2 cellular contexts compared by ENCODE assay signal in the genomic region with DNA sequence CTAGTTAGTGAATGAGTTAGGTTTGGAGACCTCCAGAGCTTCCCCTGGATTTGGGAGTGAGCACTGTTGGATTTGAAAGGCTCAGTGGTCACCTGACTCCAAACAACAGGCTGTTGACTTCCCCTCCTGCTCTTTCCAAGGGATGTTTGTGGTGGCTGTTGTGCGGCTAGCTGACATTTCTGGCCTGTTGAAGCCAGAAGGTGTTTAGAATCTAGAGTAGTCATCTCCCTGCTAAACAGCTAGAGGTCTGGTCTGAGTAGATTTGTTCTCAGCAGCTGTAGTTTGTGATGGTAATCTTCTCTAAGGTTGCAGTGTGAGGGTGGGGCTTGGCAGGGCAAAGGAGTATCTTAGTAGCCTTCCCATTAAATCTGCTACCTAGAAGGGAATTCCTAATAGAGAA.
A peak's percentile ranks its signal among the peaks of the same experiment; 100 is the strongest.
TF ChIP-seq lines count a peak whose summit lies in the region.

No MANE protein-coding gene starts in this region.

TF ChIP-seq in IMR-90, 13 proteins besides CTCF, POLR2A, EP300 and RAD21:
- no peak for TF ChIP-seq MAZ (IDR thresholded peaks at IDR 0.05; ENCODE audit: borderline replicate concordance, low read depth, low read length)
- TF ChIP-seq MAFK (IDR thresholded peaks at IDR 0.05; ENCODE audit: low read depth, low read length) = no peak
- no peak for TF ChIP-seq ELK1 (IDR thresholded peaks at IDR 0.05; ENCODE audit: borderline replicate concordance, low read depth, low read length)
- no peak for TF ChIP-seq FOS (IDR thresholded peaks at IDR 0.05; ENCODE audit: low read depth, low read length)
- TF ChIP-seq RFX5 (IDR thresholded peaks at IDR 0.05; ENCODE audit: low read depth, low read length) = no peak
- TF ChIP-seq BHLHE40 (IDR thresholded peaks at IDR 0.05; ENCODE audit: low read depth, low read length) = no peak
- TF ChIP-seq, protein P1, sequence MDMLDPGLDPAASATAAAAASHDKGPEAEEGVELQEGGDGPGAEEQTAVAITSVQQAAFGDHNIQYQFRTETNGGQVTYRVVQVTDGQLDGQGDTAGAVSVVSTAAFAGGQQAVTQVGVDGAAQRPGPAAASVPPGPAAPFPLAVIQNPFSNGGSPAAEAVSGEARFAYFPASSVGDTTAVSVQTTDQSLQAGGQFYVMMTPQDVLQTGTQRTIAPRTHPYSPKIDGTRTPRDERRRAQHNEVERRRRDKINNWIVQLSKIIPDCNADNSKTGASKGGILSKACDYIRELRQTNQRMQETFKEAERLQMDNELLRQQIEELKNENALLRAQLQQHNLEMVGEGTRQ (IDR thresholded peaks at IDR 0.05; ENCODE audit: low read depth, low read length) = no peak
- no peak for TF ChIP-seq CHD1 (IDR thresholded peaks at IDR 0.05; ENCODE audit: low read depth, low read length)
- TF ChIP-seq NFE2L2 (IDR thresholded peaks at IDR 0.05; ENCODE audit: low read depth, low read length) = no peak
- TF ChIP-seq RCOR1 (IDR thresholded peaks at IDR 0.05; ENCODE audit: insufficient replicate concordance, low read length) = no peak
- TF ChIP-seq SMC3 (IDR thresholded peaks at IDR 0.05; ENCODE audit: low read depth, low read length) = no peak
- no peak for TF ChIP-seq MXI1 (IDR thresholded peaks at IDR 0.05; ENCODE audit: borderline replicate concordance, low read depth, low read length)
- TF ChIP-seq CEBPB (IDR thresholded peaks at IDR 0.05; ENCODE audit: low read depth, low read length) = no peak

TF ChIP-seq in H1, 55 proteins besides CTCF, POLR2A, EP300 and RAD21:
- TF ChIP-seq KDM5A (IDR thresholded peaks at IDR 0.05; ENCODE audit: low read length) (no peak), TAF1 (IDR thresholded peaks at IDR 0.05; ENCODE audit: low read depth, low read length) (no peak), GABPA (IDR thresholded peaks at IDR 0.05; ENCODE audit: borderline replicate concordance, insufficient read depth, low read length) (no peak), NANOG (IDR thresholded peaks at IDR 0.05; ENCODE audit: insufficient read depth, low read depth, low read length, poor library complexity, severe bottlenecking) (no peak), RXRA (IDR thresholded peaks at IDR 0.05; ENCODE audit: insufficient read depth, low read depth, low read length) (no peak)
- TF ChIP-seq, protein P1 (IDR thresholded peaks at IDR 0.05; ENCODE audit: low read length) = peak; percentile 36; the same call in 1 of the 2 replicates
